In the genomic region with DNA sequence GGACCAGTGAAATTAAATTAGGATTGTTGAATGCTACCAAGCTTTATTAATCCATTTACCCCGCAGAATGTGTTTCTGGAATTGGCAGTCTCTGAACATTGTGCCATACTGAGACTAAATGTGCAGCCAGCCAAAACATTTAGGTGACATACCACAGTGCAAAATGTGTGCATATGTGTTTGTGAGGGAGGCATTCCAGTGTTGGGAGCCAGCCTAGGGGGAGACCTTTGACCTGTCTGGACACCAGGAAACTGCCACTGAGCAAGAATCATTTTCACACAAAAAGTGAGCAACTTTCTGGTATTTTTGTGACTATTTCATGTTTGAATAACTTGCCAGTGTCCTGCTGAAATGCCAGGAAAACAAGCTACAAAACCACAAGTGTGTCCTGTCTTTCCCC, we compare ENCODE assay signal across 22 cellular contexts.
DNase-seq lines count a peak whose midpoint lies in the region; ATAC-seq and TF ChIP-seq lines count a peak whose summit lies in the region.
"Had no signal": no experiment of that assay in that cellular context is flagged by ENCODE, and none has a peak within 500 bp of the region (broad histone marks: within the 10 kb centered on the region; RNA-seq: fewer than 3 reads in every experiment).

No MANE protein-coding gene starts in this region.

- no peak overlapping the region for H4K91ac ChIP-seq in mesenchymal stem cell (ENCODE audit: low read length)

- no peak overlapping the region for H2BK15ac ChIP-seq in mesenchymal stem cell (ENCODE audit: low read depth, poor library complexity, severe bottlenecking)

- no peak overlapping the region for H4K8ac ChIP-seq in mesenchymal stem cell (ENCODE audit: low read length)

- peaks cover 15% of the 10 kb centered on the region for H3K79me1 ChIP-seq in mesenchymal stem cell (replicated peaks; ENCODE audit: low read length, poor library complexity, severe bottlenecking)

- no peak overlapping the region for H2BK12ac ChIP-seq in mesenchymal stem cell (ENCODE audit: low read length in 2 of 2)

- H3K27ac ChIP-seq in mesenchymal stem cell (ENCODE audit: low read length, poor library complexity, severe bottlenecking) (peak overlapping the region; percentile 59), Karpas-422 (ENCODE audit: low read length) (no peak overlapping the region)
- H3K27ac ChIP-seq: spleen, thoracic aorta had no signal

- H3K4me2 ChIP-seq in mesenchymal stem cell (ENCODE audit: low read length, poor library complexity, severe bottlenecking) (no peak overlapping the region), Karpas-422 (ENCODE audit: low read depth, low read length, poor library complexity, severe bottlenecking) (no peak overlapping the region)

- H3K9me3 ChIP-seq in MG63 (peaks cover 10% of the 10 kb centered on the region), mesenchymal stem cell (ENCODE audit: control insufficient read depth, low read length) (no peaks in the 10 kb centered on the region), Karpas-422 (ENCODE audit: low read length) (no peaks in the 10 kb centered on the region), BE2C (no peaks in the 10 kb centered on the region)
- H3K9me3 ChIP-seq: spleen, thoracic aorta had no signal

- H3K27me3 ChIP-seq in MG63 (no peaks in the 10 kb centered on the region), mesenchymal stem cell (ENCODE audit: control insufficient read depth in 1 of 2, insufficient read depth in 1 of 2, low read length in 2 of 2) (no peaks in the 10 kb centered on the region), Karpas-422 (ENCODE audit: low read length) (no peaks in the 10 kb centered on the region), BE2C (no peaks in the 10 kb centered on the region)
- H3K27me3 ChIP-seq: spleen had no signal

- no peak overlapping the region for H2AK5ac ChIP-seq in mesenchymal stem cell (ENCODE audit: low read length, severe bottlenecking)

- no peaks in the 10 kb centered on the region for H4K20me1 ChIP-seq in Karpas-422 (ENCODE audit: insufficient read depth, low read depth, low read length)

- H3K79me2 ChIP-seq in Karpas-422 (ENCODE audit: low read length) = peaks cover 38% of the 10 kb centered on the region

- peaks cover 7% of the 10 kb centered on the region for H3K4me1 ChIP-seq in mesenchymal stem cell (ENCODE audit: control insufficient read depth, insufficient read depth, low read depth, low read length)
- H3K4me1 ChIP-seq in Karpas-422 (ENCODE audit: low read length) = no peaks in the 10 kb centered on the region
- H3K4me1 ChIP-seq in BE2C = peaks cover 10% of the 10 kb centered on the region

- H3K36me3 ChIP-seq in MG63 (peaks cover 35% of the 10 kb centered on the region), mesenchymal stem cell (ENCODE audit: control insufficient read depth in 1 of 2, insufficient read depth in 2 of 2, low read depth in 1 of 2, low read length in 2 of 2) (peaks cover under 1 to 12% of the 10 kb centered on the region in 2 experiments), Karpas-422 (ENCODE audit: insufficient read depth, low read length) (peaks cover 7% of the 10 kb centered on the region; the same call in 1 of the 2 replicates), BE2C (no peaks in the 10 kb centered on the region; the same call in 1 of the 2 replicates)
- H3K36me3 ChIP-seq: thoracic aorta had no signal

- H3K4ac ChIP-seq in mesenchymal stem cell (ENCODE audit: low read depth in 1 of 2, low read length in 2 of 2) = no peak overlapping the region

- no peak overlapping the region for H3K9ac ChIP-seq in mesenchymal stem cell (ENCODE audit: low read length)
- H3K9ac ChIP-seq in Karpas-422 (ENCODE audit: low read length) = no peak overlapping the region

- H3K9me2 ChIP-seq in Karpas-422 (replicated peaks; ENCODE audit: insufficient read depth, low read length) = no peaks in the 10 kb centered on the region

- no peak overlapping the region for H2BK5ac ChIP-seq in mesenchymal stem cell (ENCODE audit: low read depth, low read length, poor library complexity, severe bottlenecking)

- 100% methylated on average over 1 of the region's 1 CpG for WGBS in mesenchymal stem cell

- H2AFZ ChIP-seq in mesenchymal stem cell (ENCODE audit: low read depth, low read length) (no peak overlapping the region), Karpas-422 (ENCODE audit: low read length) (no peak overlapping the region)

- H2BK120ac ChIP-seq in mesenchymal stem cell (ENCODE audit: low read depth, low read length) = no peak overlapping the region

- DNase-seq in EH (ENCODE audit: low read depth) = peak; percentile 70
- DNase-seq in MG63 = peak; percentile 77
- DNase-seq in dermis microvascular lymphatic vessel endothelial cell (ENCODE audit: low read depth in 2 of 2) = peak; percentile 32 to 37
- DNase-seq in mesenchymal stem cell = no peak
- DNase-seq in Karpas-422 = no peak
- no peak for DNase-seq in BE2C
- DNase-seq: activated naive CD4-positive, alpha-beta T cell; activated T-cell treated with anti-CD3 and anti-CD28 coated beads, Interleukin-2, amount 50 U/mL, for 24 hours; amniotic stem cell; central memory CD4-positive, alpha-beta T cell; effector CD4-positive, alpha-beta T cell; H7; kidney; mammary epithelial cell; NCI-H146; NCI-H526 treated with DMSO at 0.1 percent for 48 hours; retina; spleen; stimulated activated CD4-positive, alpha-beta T cell treated with anti-CD3 and anti-CD28 coated beads, Interleukin-4, amount 100 ng/mL, for 1 hour; stimulated activated naive CD4-positive, alpha-beta T cell treated with Interleukin-2 at 50 U/mL for 16 hours had no signal

- H3K23ac ChIP-seq in mesenchymal stem cell (ENCODE audit: low read length in 2 of 2) = no peak overlapping the region

- TF ChIP-seq CTCF in BE2C (IDR thresholded peaks at IDR 0.05; ENCODE audit: low read depth, low read length) = no peak

- peak overlapping the region in 1 of 2 experiments; percentile 34 for H3K18ac ChIP-seq in mesenchymal stem cell (ENCODE audit: low read depth in 1 of 2, low read length in 2 of 2)

- H3K4me3 ChIP-seq in MG63 = no peak overlapping the region
- no peak overlapping the region for H3K4me3 ChIP-seq in mesenchymal stem cell (ENCODE audit: insufficient read depth in 1 of 2, low read depth in 1 of 2, low read length in 2 of 2)
- no peak overlapping the region for H3K4me3 ChIP-seq in Karpas-422 (ENCODE audit: low read length)
- no peak overlapping the region for H3K4me3 ChIP-seq in BE2C (ENCODE audit: low read depth, low read length)
- H3K4me3 ChIP-seq: spleen, thoracic aorta had no signal

- ATAC-seq in HG02840 (IDR thresholded peaks at IDR 0.05; ENCODE audit: low FRiP score, unreplicated experiment) = no peak

- H3K14ac ChIP-seq in mesenchymal stem cell (ENCODE audit: low read length in 2 of 2) = no peak overlapping the region

Comparison
In these comparisons a context has a peak if more than half of its experiments do, and no peak if none do; other contexts are left out.
1. DNase-seq: peak in EH (single experiment), MG63 (single experiment) and dermis microvascular lymphatic vessel endothelial cell (2 of 2); none in mesenchymal stem cell (single experiment), Karpas-422 (single experiment) and BE2C (single experiment).